Comparison of ENCODE assay signal across 9 cellular contexts in the genomic region with DNA sequence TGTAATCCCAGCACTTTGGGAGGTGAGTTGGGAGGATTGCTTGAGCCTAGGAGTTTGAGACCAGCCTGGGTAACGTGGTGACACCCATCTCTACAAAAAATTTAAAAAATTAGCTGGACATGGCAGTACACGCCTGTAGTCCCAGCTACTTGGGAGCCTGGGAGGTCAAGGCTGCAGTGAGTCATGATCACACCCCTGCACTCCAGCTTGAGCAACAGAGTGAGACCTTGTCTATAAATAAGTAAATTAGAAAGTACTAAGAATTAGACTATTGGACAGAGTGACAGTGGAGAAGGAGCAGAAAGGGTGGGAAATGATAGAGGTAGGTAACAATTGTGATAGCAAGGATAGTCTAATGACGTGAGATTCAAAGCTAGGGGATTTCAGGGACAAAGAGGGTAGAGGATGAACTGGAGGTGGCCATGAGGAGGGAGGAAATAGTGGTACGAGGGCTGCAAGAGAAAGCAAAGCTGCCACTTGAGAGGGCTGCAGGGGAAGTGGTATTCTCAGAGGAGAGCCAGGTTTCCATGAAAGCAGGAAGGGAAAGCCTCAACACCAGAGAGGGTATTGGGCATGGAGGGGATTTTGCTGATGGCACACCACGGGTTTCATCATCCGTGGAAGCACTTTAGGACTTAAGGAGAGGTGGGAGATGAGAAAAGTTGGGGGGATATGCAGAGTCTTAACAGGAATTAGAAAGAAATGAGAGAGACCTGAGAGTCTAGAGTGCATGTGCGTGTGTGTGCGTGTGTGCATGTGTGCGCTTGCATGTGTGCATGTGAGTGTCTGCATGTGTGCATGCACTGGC.
DNase-seq lines count a peak whose midpoint lies in the region; ATAC-seq and TF ChIP-seq lines count a peak whose summit lies in the region.
"Had no signal": no experiment of that assay in that cellular context is flagged by ENCODE, and none has a peak within 500 bp of the region (broad histone marks: within the 10 kb centered on the region; RNA-seq: fewer than 3 reads in every experiment).

No MANE protein-coding gene starts in this region.

- H3K27ac ChIP-seq in dorsolateral prefrontal cortex (no peak overlapping the region), esophagus muscularis mucosa (replicated peaks in 1 of 4) (no peak overlapping the region)

- H3K27me3 ChIP-seq in GM06990 (replicated peaks; ENCODE audit: control insufficient read depth, insufficient read depth, low read length) (no peaks in the 10 kb centered on the region), dorsolateral prefrontal cortex (peaks cover 0 to 7% (median 0%) of the 10 kb centered on the region in 45 donors), esophagus muscularis mucosa (no peaks in the 10 kb centered on the region)

- 82% methylated on average over 9 of the region's 9 CpGs for WGBS in esophagus muscularis mucosa

- no peak for TF ChIP-seq POLR2A in esophagus muscularis mucosa (IDR thresholded peaks at IDR 0.05; ENCODE audit: low read depth)

- H3K4me1 ChIP-seq in esophagus muscularis mucosa, result no peaks in the 10 kb centered on the region

- no peak for TF ChIP-seq CTCF in GM06990 (IDR thresholded peaks at IDR 0.05; ENCODE audit: insufficient read depth, low read length, poor library complexity, severe bottlenecking)
- TF ChIP-seq CTCF in fibroblast of villous mesenchyme (IDR thresholded peaks at IDR 0.05; ENCODE audit: insufficient read depth, low read depth, low read length), result no peak
- TF ChIP-seq CTCF in dorsolateral prefrontal cortex (IDR thresholded peaks at IDR 0.05 in 54 of 56, conservative IDR thresholded peaks at IDR 0.05 in 2 of 56; ENCODE audit: low read depth in 1 of 56, partially characterized antibody in 56 of 56), result no peak
- no peak for TF ChIP-seq CTCF in esophagus muscularis mucosa (IDR thresholded peaks at IDR 0.05)

- H3K4me3 ChIP-seq in GM06990 (replicated peaks; ENCODE audit: low read depth, low read length), result no peak overlapping the region
- no peak overlapping the region for H3K4me3 ChIP-seq in fibroblast of villous mesenchyme (ENCODE audit: low read depth, low read length)
- no peak overlapping the region for H3K4me3 ChIP-seq in dorsolateral prefrontal cortex
- no peak overlapping the region for H3K4me3 ChIP-seq in esophagus muscularis mucosa

- H3K36me3 ChIP-seq in GM06990 (ENCODE audit: control insufficient read depth, insufficient read depth, low read length) (no peaks in the 10 kb centered on the region; the same call in 1 of the 2 replicates), esophagus muscularis mucosa (peaks cover 0 to 26% (median 18%) of the 10 kb centered on the region in 4 donors)

- no peak for TF ChIP-seq EP300 in esophagus muscularis mucosa (IDR thresholded peaks at IDR 0.05)

- H3K9me3 ChIP-seq in esophagus muscularis mucosa, result no peaks in the 10 kb centered on the region

- DNase-seq in GM06990 (ENCODE audit: extremely low read depth, insufficient read length) (peak; percentile 13), fibroblast of villous mesenchyme (ENCODE audit: low read depth) (peak; percentile 43), Kasumi-1 (lab: John Stamatoyannopoulos, UW) (no peak), dorsolateral prefrontal cortex (no peak), esophagus muscularis mucosa (ENCODE audit: extremely low spot score) (no peak)

- peak; percentile 55 for ATAC-seq in GM19452 (IDR thresholded peaks at IDR 0.05; ENCODE audit: unreplicated experiment)
- peak; percentile 55 for ATAC-seq in HG03457 (IDR thresholded peaks at IDR 0.05; ENCODE audit: unreplicated experiment)
- no peak for ATAC-seq in HG03520 (IDR thresholded peaks at IDR 0.05; ENCODE audit: unreplicated experiment)
- ATAC-seq: Panc1 had no signal

- intact Hi-C loops in dorsolateral prefrontal cortex (cut with DNase I) (no loop called here), esophagus muscularis mucosa (cut with DNase I) (no loop called here)

Comparison
In these comparisons a context has a peak if more than half of its experiments do, and no peak if none do; other contexts are left out.
1. DNase-seq: peak in GM06990 (single experiment) and fibroblast of villous mesenchyme (single experiment); none in Kasumi-1 (0 of 2), dorsolateral prefrontal cortex (0 of 10) and esophagus muscularis mucosa (single experiment).